10 cellular contexts compared by ENCODE assay signal in genomic region chr12:53065470-53065869, GRCh38. TPM values are rescaled to one million over a fixed set of nuclear protein-coding genes. Genes with fewer than 3 reads are reported as not detected.
DNase-seq lines count a peak whose midpoint lies in the region; TF ChIP-seq lines count a peak whose summit lies in the region.
"Had no signal": no experiment of that assay in that cellular context is flagged by ENCODE, and none has a peak within 500 bp of the region (broad histone marks: within the 10 kb centered on the region; RNA-seq: fewer than 3 reads in every experiment).

No MANE protein-coding gene starts in this region.

- H3K27me3 ChIP-seq in uterus = no peaks in the 10 kb centered on the region
- H3K27me3 ChIP-seq in effector memory CD4-positive, alpha-beta T cell (replicated peaks; ENCODE audit: control insufficient read depth, insufficient read depth, low read length, poor library complexity, severe bottlenecking) = no peaks in the 10 kb centered on the region

- H3K4me3 Mint-ChIP-seq in osteocyte (ENCODE audit: unreplicated experiment) = no peak overlapping the region

- peaks cover 89% of the 10 kb centered on the region for H3K4me1 Mint-ChIP-seq in osteocyte (ENCODE audit: unreplicated experiment)

- no peaks in the 10 kb centered on the region for H3K36me3 ChIP-seq in uterus
- H3K36me3 ChIP-seq in effector memory CD4-positive, alpha-beta T cell (ENCODE audit: control insufficient read depth, insufficient read depth, low read length) = peaks cover 50% of the 10 kb centered on the region

- no peaks in the 10 kb centered on the region for H3K9me3 Mint-ChIP-seq in osteocyte (ENCODE audit: unreplicated experiment)

- H3K27ac ChIP-seq in uterus = peak overlapping the region; percentile 82 to 86
- no peak overlapping the region for H3K27ac ChIP-seq in effector memory CD4-positive, alpha-beta T cell (ENCODE audit: insufficient read depth, low read length, poor library complexity, severe bottlenecking)

- peak; percentile 59 for DNase-seq in activated effector memory CD4-positive, alpha-beta T cell treated with anti-CD3 and anti-CD28 coated beads, Interleukin-2, amount 50 U/mL, for 16 hours
- no peak for DNase-seq in activated effector memory CD4-positive, alpha-beta T cell treated with Interleukin-2 at 50 U/mL for 16 hours
- DNase-seq in fibroblast of gingiva (ENCODE audit: low read depth) (peak; percentile 21), osteocyte (ENCODE audit: extremely low spot score, unreplicated experiment) (no peak), uterus (peak; percentile 28 to 36), GM03348 (ENCODE audit: low spot score) (no peak), NCI-H345 treated with DMSO at 0.1 percent for 48 hours (lab: John Stamatoyannopoulos, UW; ENCODE audit: unreplicated experiment) (no peak)
- DNase-seq in effector memory CD4-positive, alpha-beta T cell = no peak

- TF ChIP-seq POLR2A in uterus (IDR thresholded peaks at IDR 0.05) = no peak

- H3K27ac Mint-ChIP-seq in osteocyte (ENCODE audit: unreplicated experiment) = peak overlapping the region; percentile 89

- H3K4me1 ChIP-seq in uterus = peaks cover 0 to 21% of the 10 kb centered on the region in 2 donors
- no peaks in the 10 kb centered on the region for H3K4me1 ChIP-seq in effector memory CD4-positive, alpha-beta T cell (ENCODE audit: control insufficient read depth, insufficient read depth, low read length, poor library complexity, severe bottlenecking)

- no peak overlapping the region for H3K4me3 ChIP-seq in uterus
- H3K4me3 ChIP-seq in effector memory CD4-positive, alpha-beta T cell (ENCODE audit: insufficient read depth, low read depth, low read length, poor library complexity, severe bottlenecking) = no peak overlapping the region

- no peaks in the 10 kb centered on the region for H3K27me3 Mint-ChIP-seq in osteocyte (ENCODE audit: unreplicated experiment)

- H3K36me3 Mint-ChIP-seq in osteocyte (ENCODE audit: unreplicated experiment) = peaks cover 22% of the 10 kb centered on the region

- no peaks in the 10 kb centered on the region for H3K9me3 ChIP-seq in uterus
- H3K9me3 ChIP-seq in effector memory CD4-positive, alpha-beta T cell (ENCODE audit: control insufficient read depth, low read length) = no peaks in the 10 kb centered on the region

- no peak for TF ChIP-seq CTCF in osteocyte (IDR thresholded peaks at IDR 0.05)
- TF ChIP-seq CTCF in uterus (IDR thresholded peaks at IDR 0.05) = no peak

- intact Hi-C loops in uterus (cut with DNase I; ENCODE audit: low total_unique reads) = loop anchor here (10.0 kb wide), 1 partner anchor 129 kb away; no protein-coding TSS in a partner anchor

RNA-seq across cellular contexts. Expression of gene SPRYD3, which starts 13.7 kb away (rescaled TPM):
- total RNA-seq in osteocyte (28.3 and 29.0 TPM in 2 replicates), uterus (10 to 100 TPM; 15.9 to 75.5 (median 28.9) TPM)

RNA-seq across cellular contexts. Expression of gene TNS2, which starts 15.6 kb away (rescaled TPM):
- total RNA-seq in osteocyte = 107 and 116 TPM in 2 replicates
- 100 to 1,000 TPM in 2 of 4 donors, 10 to 100 TPM in 2; 64.0 to 394 (median 112) TPM for total RNA-seq in uterus

RNA-seq across cellular contexts. Expression of gene IGFBP6, which starts 32.0 kb away (rescaled TPM):
- 18.8 and 22.3 TPM in 2 replicates for total RNA-seq in osteocyte
- 100 to 1,000 TPM in 3 of 4 donors, 10 to 100 TPM in 1; 48.7 to 762 (median 252) TPM for total RNA-seq in uterus

RNA-seq across cellular contexts. Expression of gene SOAT2, which starts 37.8 kb away (rescaled TPM):
- not detected in 2 replicates for total RNA-seq in osteocyte
- under 1 TPM in 1 of 4 donors, not detected in 3; 0.82 TPM for total RNA-seq in uterus
- total RNA-seq: pulmonary artery endothelial cell, SK-MEL-5 had no signal

RNA-seq across cellular contexts. Expression of gene EIF4B, which starts 59.2 kb away (rescaled TPM):
- total RNA-seq in osteocyte = 516 and 555 TPM in 2 replicates
- total RNA-seq in uterus = 1,000 to 10,000 TPM in 1 of 4 donors, 100 to 1,000 TPM in 3; 388 to 1,076 (median 585) TPM

Comparison
In these comparisons a context has a peak if more than half of its experiments do, and no peak if none do; other contexts are left out.
1. DNase-seq: peak in activated effector memory CD4-positive, alpha-beta T cell treated with anti-CD3 and anti-CD28 coated beads, Interleukin-2, amount 50 U/mL, for 16 hours (single experiment), fibroblast of gingiva (single experiment) and uterus (2 of 2); none in activated effector memory CD4-positive, alpha-beta T cell treated with Interleukin-2 at 50 U/mL for 16 hours (single experiment), osteocyte (single experiment), effector memory CD4-positive, alpha-beta T cell (0 of 3), GM03348 (single experiment) and NCI-H345 treated with DMSO at 0.1 percent for 48 hours (single experiment).